Comparison of ENCODE assay signal across 15 cellular contexts in the genomic region with DNA sequence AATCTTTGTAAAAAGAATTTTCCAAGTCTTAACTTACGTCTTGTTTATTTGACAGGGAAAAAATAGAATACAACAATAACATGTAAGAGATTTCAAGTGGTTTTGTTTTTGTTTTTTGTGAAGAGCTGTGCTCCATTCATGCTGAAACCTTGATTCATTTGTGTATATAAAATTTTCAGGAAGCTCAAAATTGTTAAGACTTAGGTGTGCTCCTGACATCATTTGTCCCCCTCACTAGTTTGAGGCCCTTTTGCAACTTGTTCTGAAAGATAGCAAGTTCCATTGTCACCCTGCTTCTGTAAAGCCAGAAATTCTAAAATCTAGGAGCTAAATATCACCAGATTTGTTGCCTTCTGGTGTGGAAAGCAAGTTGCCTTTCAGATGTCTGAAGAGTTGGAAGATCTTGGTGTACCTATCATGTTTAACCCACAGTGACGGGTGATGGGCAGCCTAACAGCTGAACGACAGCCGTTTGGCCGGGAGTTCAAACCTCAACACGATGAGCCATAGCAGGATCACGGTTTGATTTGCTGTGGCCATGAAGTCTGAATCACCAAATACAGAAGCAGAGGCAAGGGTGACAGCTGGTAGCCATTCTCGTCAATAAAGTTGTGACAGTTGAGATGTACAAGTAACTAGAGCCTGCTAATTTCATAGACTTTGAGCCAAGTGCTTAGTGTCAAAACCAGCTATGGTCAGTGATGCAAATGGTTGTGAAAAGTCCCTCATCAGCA.
A peak's percentile ranks its signal among the peaks of the same experiment; 100 is the strongest.
DNase-seq lines count a peak whose midpoint lies in the region; ATAC-seq and TF ChIP-seq lines count a peak whose summit lies in the region.
"Had no signal": no experiment of that assay in that cellular context is flagged by ENCODE, and none has a peak within 500 bp of the region (broad histone marks: within the 10 kb centered on the region; RNA-seq: fewer than 3 reads in every experiment).

No MANE protein-coding gene starts in this region.

- TF ChIP-seq CTCF in endothelial cell (IDR thresholded peaks at IDR 0.05; ENCODE audit: unreplicated experiment) (no peak), Peyer's patch (IDR thresholded peaks at IDR 0.05) (no peak)

- no peaks in the 10 kb centered on the region for H3K4me1 ChIP-seq in mesenchymal stem cell (ENCODE audit: control insufficient read depth, insufficient read depth, low read depth, low read length)
- H3K4me1 ChIP-seq in Peyer's patch, result peaks cover 0 to 4% (median 0%) of the 10 kb centered on the region in 4 donors
- H3K4me1 ChIP-seq: pancreas had no signal

- H3K14ac ChIP-seq in mesenchymal stem cell (ENCODE audit: low read length in 2 of 2), result no peak overlapping the region

- H3K23ac ChIP-seq in mesenchymal stem cell (ENCODE audit: low read length in 2 of 2), result no peak overlapping the region

- peaks cover 29% of the 10 kb centered on the region for H3K4me1 Mint-ChIP-seq in activated CD4-positive, alpha-beta T cell treated with anti-CD3 and anti-CD28 coated beads for 36 hours
- peaks cover 52% of the 10 kb centered on the region for H3K4me1 Mint-ChIP-seq in endothelial cell (ENCODE audit: unreplicated experiment)

- no peak overlapping the region for H2BK120ac ChIP-seq in mesenchymal stem cell (ENCODE audit: low read depth, low read length)

- ATAC-seq in activated CD4-positive, alpha-beta T cell treated with anti-CD3 and anti-CD28 coated beads for 36 hours, result peak; percentile 74
- peak; percentile 44 for ATAC-seq in GM21529 (IDR thresholded peaks at IDR 0.05; ENCODE audit: unreplicated experiment)
- ATAC-seq in HG02759 (IDR thresholded peaks at IDR 0.05; ENCODE audit: unreplicated experiment), result no peak
- ATAC-seq: left cardiac atrium, pancreas, Right ventricle myocardium inferior had no signal

- no peak overlapping the region for H3K27ac Mint-ChIP-seq in activated CD4-positive, alpha-beta T cell treated with anti-CD3 and anti-CD28 coated beads for 36 hours
- H3K27ac Mint-ChIP-seq in endothelial cell (ENCODE audit: unreplicated experiment), result no peak overlapping the region

- H3K9ac ChIP-seq in mesenchymal stem cell (ENCODE audit: low read length), result no peak overlapping the region

- no peaks in the 10 kb centered on the region for H3K9me3 ChIP-seq in mesenchymal stem cell (ENCODE audit: control insufficient read depth, low read length)
- no peaks in the 10 kb centered on the region for H3K9me3 ChIP-seq in Peyer's patch
- H3K9me3 ChIP-seq: pancreas, thoracic aorta had no signal

- CTCF ChIA-PET in activated CD4-positive, alpha-beta T cell treated with anti-CD3 and anti-CD28 coated beads for 36 hours (lab: Charles Lee), result interaction anchor here (1.0 to 1.1 kb wide), 2 partner anchors 58 to 100 kb away, joined by 3 read pairs; no protein-coding TSS in a partner anchor

- 90% methylated on average over 7 of the region's 8 CpGs for WGBS in mesenchymal stem cell

- DNase-seq in activated CD4-positive, alpha-beta T cell treated with anti-CD3 and anti-CD28 coated beads for 36 hours, result peak; percentile 52
- DNase-seq in activated CD4-positive, alpha-beta T cell treated with anti-CD3 and anti-CD28 coated beads for 4 hours, result no peak
- peak; percentile 67 for DNase-seq in NCI-H446 treated with DMSO at 0.1 percent for 48 hours (lab: John Stamatoyannopoulos, UW)
- no peak for DNase-seq in mesenchymal stem cell
- no peak for DNase-seq in endothelial cell (ENCODE audit: low spot score)
- DNase-seq in Peyer's patch, result no peak
- DNase-seq: DMS79 treated with DMSO at 0.1 percent for 48 hours, left cardiac atrium, NCI-H774, pancreas had no signal

- peaks cover 2% of the 10 kb centered on the region for H3K27me3 Mint-ChIP-seq in activated CD4-positive, alpha-beta T cell treated with anti-CD3 and anti-CD28 coated beads for 36 hours
- peaks cover 9% of the 10 kb centered on the region for H3K27me3 Mint-ChIP-seq in endothelial cell (ENCODE audit: unreplicated experiment)

- no peak overlapping the region for H3K4me3 Mint-ChIP-seq in activated CD4-positive, alpha-beta T cell treated with anti-CD3 and anti-CD28 coated beads for 36 hours
- no peak overlapping the region for H3K4me3 Mint-ChIP-seq in endothelial cell (ENCODE audit: unreplicated experiment)

- H3K4me3 ChIP-seq in mesenchymal stem cell (ENCODE audit: insufficient read depth in 1 of 2, low read depth in 1 of 2, low read length in 2 of 2) (no peak overlapping the region), Peyer's patch (no peak overlapping the region)
- H3K4me3 ChIP-seq: pancreas, thoracic aorta had no signal

- no peaks in the 10 kb centered on the region for H3K79me1 ChIP-seq in mesenchymal stem cell (replicated peaks; ENCODE audit: low read length, poor library complexity, severe bottlenecking)

- no peak overlapping the region for H3K4ac ChIP-seq in mesenchymal stem cell (ENCODE audit: low read depth in 1 of 2, low read length in 2 of 2)

- no peaks in the 10 kb centered on the region for H3K36me3 Mint-ChIP-seq in activated CD4-positive, alpha-beta T cell treated with anti-CD3 and anti-CD28 coated beads for 36 hours (ENCODE audit: low read depth)
- no peaks in the 10 kb centered on the region for H3K36me3 Mint-ChIP-seq in endothelial cell (ENCODE audit: low read depth, unreplicated experiment)

- intact Hi-C loops in activated CD4-positive, alpha-beta T cell treated with anti-CD3 and anti-CD28 coated beads for 36 hours (cut with DNase I, micrococcal nuclease), result no loop called here

- H3K36me3 ChIP-seq in mesenchymal stem cell (ENCODE audit: control insufficient read depth in 1 of 2, insufficient read depth in 2 of 2, low read depth in 1 of 2, low read length in 2 of 2), result no peaks in the 10 kb centered on the region
- H3K36me3 ChIP-seq in Peyer's patch, result no peaks in the 10 kb centered on the region
- H3K36me3 ChIP-seq: pancreas, thoracic aorta had no signal

- no peak overlapping the region for H2BK15ac ChIP-seq in mesenchymal stem cell (ENCODE audit: low read depth, poor library complexity, severe bottlenecking)

- H3K27ac ChIP-seq in mesenchymal stem cell (ENCODE audit: low read length, poor library complexity, severe bottlenecking) (no peak overlapping the region), Peyer's patch (no peak overlapping the region)
- H3K27ac ChIP-seq: C4-2B, pancreas, thoracic aorta had no signal

- H4K91ac ChIP-seq in mesenchymal stem cell (ENCODE audit: low read length), result peak overlapping the region; percentile 11

- no peak overlapping the region for H2AFZ ChIP-seq in mesenchymal stem cell (ENCODE audit: low read depth, low read length)

- peak overlapping the region in 1 of 2 experiments; percentile 8 for H2BK12ac ChIP-seq in mesenchymal stem cell (ENCODE audit: low read length in 2 of 2)

- no peaks in the 10 kb centered on the region for H3K27me3 ChIP-seq in mesenchymal stem cell (ENCODE audit: control insufficient read depth in 1 of 2, insufficient read depth in 1 of 2, low read length in 2 of 2)
- no peaks in the 10 kb centered on the region for H3K27me3 ChIP-seq in Peyer's patch
- H3K27me3 ChIP-seq: pancreas had no signal

- no peak for TF ChIP-seq POLR2A in Peyer's patch (IDR thresholded peaks at IDR 0.05)

- no peak overlapping the region for H3K4me2 ChIP-seq in mesenchymal stem cell (ENCODE audit: low read length, poor library complexity, severe bottlenecking)

- no peaks in the 10 kb centered on the region for H3K9me3 Mint-ChIP-seq in activated CD4-positive, alpha-beta T cell treated with anti-CD3 and anti-CD28 coated beads for 36 hours (ENCODE audit: low read depth)
- no peaks in the 10 kb centered on the region for H3K9me3 Mint-ChIP-seq in endothelial cell (ENCODE audit: unreplicated experiment)

- no peak overlapping the region for H2BK5ac ChIP-seq in mesenchymal stem cell (ENCODE audit: low read depth, low read length, poor library complexity, severe bottlenecking)

- H2AK5ac ChIP-seq in mesenchymal stem cell (ENCODE audit: low read length, severe bottlenecking), result no peak overlapping the region

- no peak overlapping the region for H3K18ac ChIP-seq in mesenchymal stem cell (ENCODE audit: low read depth in 1 of 2, low read length in 2 of 2)

- peak overlapping the region; percentile 5 for H4K8ac ChIP-seq in mesenchymal stem cell (ENCODE audit: low read length)

- POLR2A ChIA-PET in activated CD4-positive, alpha-beta T cell treated with anti-CD3 and anti-CD28 coated beads for 36 hours (lab: Charles Lee), result no interaction called here

Comparison
In these comparisons a context has a peak if more than half of its experiments do, and no peak if none do; other contexts are left out.
1. DNase-seq: peak in activated CD4-positive, alpha-beta T cell treated with anti-CD3 and anti-CD28 coated beads for 36 hours (single experiment) and NCI-H446 treated with DMSO at 0.1 percent for 48 hours (single experiment); none in activated CD4-positive, alpha-beta T cell treated with anti-CD3 and anti-CD28 coated beads for 4 hours (0 of 2), mesenchymal stem cell (single experiment), endothelial cell (single experiment) and Peyer's patch (0 of 3).